In genomic region chr2:85917887-85918795, GRCh38 we compare ENCODE assay signal across 19 cellular contexts. TPM values are rescaled to one million over a fixed set of nuclear protein-coding genes. Genes with fewer than 3 reads are reported as not detected.
A peak's percentile ranks its signal among the peaks of the same experiment; 100 is the strongest.
DNase-seq lines count a peak whose midpoint lies in the region; ATAC-seq, FAIRE-seq and TF ChIP-seq lines count a peak whose summit lies in the region.
"Had no signal": no experiment of that assay in that cellular context is flagged by ENCODE, and none has a peak within 500 bp of the region (broad histone marks: within the 10 kb centered on the region; RNA-seq: fewer than 3 reads in every experiment).

No MANE protein-coding gene starts in this region.

- POLR2A ChIA-PET in A549 (lab: Yijun Ruan, JAX), result no interaction called here
- POLR2A ChIA-PET in MCF 10A (lab: Yijun Ruan, JAX), result interaction anchor here (1.3 kb wide), 1 partner anchor 12 kb away, joined by 6 read pairs; no protein-coding TSS in a partner anchor

- WGBS in A549 (ENCODE audit: missing lambda C conversion rate), result 58% methylated on average over 3 of the region's 3 CpGs

- CTCF ChIA-PET in A549 (lab: Yijun Ruan, JAX) (interaction anchor here (0.5 to 10.4 kb wide), 5 partner anchors 13 to 281 kb away, joined by 3 to 95 read pairs (median 5); partner anchors contain the start of gene ST3GAL5), MCF 10A (lab: Yijun Ruan, JAX) (interaction anchor here (0.6 to 1.3 kb wide), 2 partner anchors 29 to 63 kb away, joined by 3 to 6 read pairs; partner anchors contain the start of gene ST3GAL5)

- H3K27me3 Mint-ChIP-seq in MCF 10A (ENCODE audit: insufficient read depth, unreplicated experiment), result no peaks in the 10 kb centered on the region
- H3K27me3 Mint-ChIP-seq: CD4-positive, alpha-beta memory T cell had no signal

- FAIRE-seq in A549 (lab: Jason Lieb, UNC), result no peak
- FAIRE-seq: HepG2 had no signal

- H3K27ac Mint-ChIP-seq in MCF 10A (ENCODE audit: low read depth, unreplicated experiment), result peak overlapping the region; percentile 80
- H3K27ac Mint-ChIP-seq: H9 had no signal

- peaks cover 43% of the 10 kb centered on the region for H3K4me1 ChIP-seq in A549
- H3K4me1 ChIP-seq: Peyer's patch had no signal

- peaks cover 6% of the 10 kb centered on the region for H3K36me3 Mint-ChIP-seq in MCF 10A (ENCODE audit: insufficient read depth, unreplicated experiment)
- H3K36me3 Mint-ChIP-seq: CD4-positive, alpha-beta memory T cell had no signal

- intact Hi-C loops in MCF 10A (cut with micrococcal nuclease), result no loop called here

- no peaks in the 10 kb centered on the region for H3K9me3 Mint-ChIP-seq in MCF 10A (ENCODE audit: unreplicated experiment)
- H3K9me3 Mint-ChIP-seq: CD4-positive, alpha-beta memory T cell; H9 had no signal

- no peak for TF ChIP-seq EP300 in A549 (IDR thresholded peaks at IDR 0.05)

- DNase-seq in A549 (ENCODE audit: low read depth in 1 of 2, low spot score in 1 of 2) (peak in 1 of 2 experiments; percentile 42), RPMI7951 (ENCODE audit: low read depth) (peak; percentile 77), MCF 10A (ENCODE audit: unreplicated experiment) (peak; percentile 71), fibroblast of peridontal ligament (ENCODE audit: extremely low read depth) (peak; percentile 48), NCI-H1105 (lab: John Stamatoyannopoulos, UW) (no peak), anterior cingulate cortex (lab: John Stamatoyannopoulos, UW) (no peak), omental fat pad (ENCODE audit: low spot score) (no peak)
- DNase-seq in activated CD4-positive, alpha-beta T cell treated with anti-CD3 and anti-CD28 coated beads, Interleukin-2, amount 50 U/mL, for 1 hour, result no peak
- DNase-seq: 8988T; CD4-positive, alpha-beta memory T cell; H9; KG1; NCI-H1436 treated with DMSO at 0.1 percent for 48 hours; NCI-H2029 treated with DMSO at 0.1 percent for 48 hours; NCI-H2171; NCI-H446; Peyer's patch; Right ventricle myocardium superior had no signal

- peaks cover 33% of the 10 kb centered on the region for H3K4me1 Mint-ChIP-seq in MCF 10A (ENCODE audit: insufficient read depth, unreplicated experiment)
- H3K4me1 Mint-ChIP-seq: CD4-positive, alpha-beta memory T cell had no signal

- no TSS peak for BruUV-seq in MCF 10A (replicated peaks; lab: Mats Ljungman, UMichigan)

- no peak overlapping the region for H3K4me3 ChIP-seq in A549
- H3K4me3 ChIP-seq: Peyer's patch had no signal

- H3K4me2 ChIP-seq in A549, result peak overlapping the region; percentile 9; the same call in 1 of the 3 replicates

- TF ChIP-seq POLR2A in A549 (IDR thresholded peaks at IDR 0.05; ENCODE audit: low read length), result no peak

- H3K4me3 Mint-ChIP-seq in MCF 10A (ENCODE audit: unreplicated experiment), result no peak overlapping the region
- H3K4me3 Mint-ChIP-seq: CD4-positive, alpha-beta memory T cell; H9 had no signal

- TF ChIP-seq RAD21 in A549 (conservative IDR thresholded peaks at IDR 0.05 in 1 of 2, IDR thresholded peaks at IDR 0.05 in 1 of 2), result no peak

- peak overlapping the region; percentile 47 to 57; a peak in 5 of 6 replicates for H3K27ac ChIP-seq in A549
- H3K27ac ChIP-seq: Peyer's patch had no signal

- ATAC-seq in A549, result no peak
- ATAC-seq in omental fat pad (ENCODE audit: low FRiP score), result no peak
- ATAC-seq: HepG2 had no signal

- peaks cover 13% of the 10 kb centered on the region for H3K9me3 ChIP-seq in A549
- H3K9me3 ChIP-seq: Peyer's patch had no signal

- TF ChIP-seq CTCF in A549 (IDR thresholded peaks at IDR 0.05), result no peak
- no peak for TF ChIP-seq CTCF in MCF 10A (IDR thresholded peaks at IDR 0.05; ENCODE audit: unreplicated experiment)
- no peak for TF ChIP-seq CTCF in omental fat pad (IDR thresholded peaks at IDR 0.05)

TF ChIP-seq in A549, 52 proteins besides CTCF, POLR2A, EP300 and RAD21:
- no peak for TF ChIP-seq EHMT2 (IDR thresholded peaks at IDR 0.05; ENCODE audit: low read depth)
- TF ChIP-seq FOSL2 (IDR thresholded peaks at IDR 0.05), result no peak
- peak; percentile 21; the same call in 1 of the 2 replicates for TF ChIP-seq FOSL2 (CRISPR knock-in tag; IDR thresholded peaks at IDR 0.05)
- peak; percentile 72; the same call in 1 of the 2 replicates for TF ChIP-seq KDM1A (IDR thresholded peaks at IDR 0.05; ENCODE audit: low read depth)

RNA-seq across cellular contexts. Expression of gene ST3GAL5, which starts 29.4 kb away (rescaled TPM):
- 115 and 119 TPM in 2 replicates for polyA plus RNA-seq in A549 (2011; rRNA removed)
- 48.7 and 50.3 TPM in 2 replicates for polyA plus RNA-seq in A549 (2012; cell fraction: cytosol; rRNA removed)
- polyA plus RNA-seq in A549 (2012; cell fraction: nucleus; rRNA removed), result 37.9 and 52.9 TPM in 2 replicates
- 34.1 to 36.9 TPM (median 35.9 TPM) in 3 replicates for polyA plus RNA-seq in A549 (2017; fragmentation: RNase III; extraction: RNeasy Plus Mini Kit Qiagen cat#74134 plus additional on column Dnase treatment)
- polyA minus RNA-seq in A549 (2011; rRNA and poly(A)+ RNA removed), result 59.3 and 67.7 TPM in 2 replicates
- total RNA-seq in RPMI7951 (2014; rRNA removed; shearing (Covaris generic)), result 83.2 and 98.5 TPM in 2 replicates
- 1.2 and 2.3 TPM in 2 replicates for total RNA-seq in MCF 10A (2022)
- total RNA-seq in omental fat pad, result 10 to 100 TPM; 41.7 to 89.5 (median 59.4) TPM

Comparison
In these comparisons a context has a peak if more than half of its experiments do, and no peak if none do; other contexts are left out.
1. DNase-seq: peak in RPMI7951 (single experiment), MCF 10A (single experiment) and fibroblast of peridontal ligament (single experiment); none in NCI-H1105 (single experiment), activated CD4-positive, alpha-beta T cell treated with anti-CD3 and anti-CD28 coated beads, Interleukin-2, amount 50 U/mL, for 1 hour (single experiment), anterior cingulate cortex (0 of 58) and omental fat pad (single experiment).
2. RNA of gene ST3GAL5, which starts 29.4 kb away (total RNA-seq): 83.2 to 98.5 TPM in RPMI7951 and 41.7 to 89.5 TPM in omental fat pad; 1.2 to 2.3 TPM in MCF 10A; every median in the first group is over 10 times any median in the second.